In genomic region chr22:24201681-24202590, GRCh38 we compare ENCODE assay signal across 25 cellular contexts. TPM values are rescaled to one million over a fixed set of nuclear protein-coding genes. Genes with fewer than 3 reads are reported as not detected.
DNase-seq lines count a peak whose midpoint lies in the region; ATAC-seq, FAIRE-seq and TF ChIP-seq lines count a peak whose summit lies in the region.
"Had no signal": no experiment of that assay in that cellular context is flagged by ENCODE, and none has a peak within 500 bp of the region (broad histone marks: within the 10 kb centered on the region; RNA-seq: fewer than 3 reads in every experiment).

No MANE protein-coding gene starts in this region.

- no peak overlapping the region for H3K9ac ChIP-seq in astrocyte (ENCODE audit: low read length)

- DNase-seq in Daoy (ENCODE audit: low read depth) (peak; percentile 51), astrocyte (ENCODE audit: low read depth) (peak; percentile 49), NCI-H1048 (lab: John Stamatoyannopoulos, UW) (no peak), foreskin melanocyte (no peak)
- no peak for DNase-seq in activated naive CD4-positive, alpha-beta T cell treated with Interleukin-2 at 50 U/mL for 16 hours
- DNase-seq: activated CD4-positive, alpha-beta T cell treated with anti-CD3 and anti-CD28 coated beads for 4 hours; activated T-cell treated with anti-CD3 and anti-CD28 coated beads, Interleukin-2, amount 50 U/mL, for 72 hours; C1 segment of cervical spinal cord; midbrain; NCI-H187 treated with DMSO at 0.1 percent for 48 hours; NCI-H345; NCI-H82; sigmoid colon; SJCRH30; stimulated activated CD8-positive, alpha-beta memory T cell treated with anti-CD3 and anti-CD28 coated beads, Interleukin-4, amount 100 ng/mL, for 48 hours had no signal

- H3K4me1 Mint-ChIP-seq in astrocyte (ENCODE audit: low read depth, unreplicated experiment): peaks cover 31% of the 10 kb centered on the region

- no peak overlapping the region for H2AFZ ChIP-seq in astrocyte (ENCODE audit: low read depth, low read length)

- H3K36me3 ChIP-seq in astrocyte (ENCODE audit: insufficient read depth, low read length): no peaks in the 10 kb centered on the region
- H3K36me3 ChIP-seq in mesodermal cell (ENCODE audit: control insufficient read depth, insufficient read depth, low read length): no peaks in the 10 kb centered on the region
- H3K36me3 ChIP-seq: HAP-1, sigmoid colon, SJCRH30, upper lobe of left lung had no signal

- H3K9me3 Mint-ChIP-seq in astrocyte (ENCODE audit: unreplicated experiment): peaks cover 2% of the 10 kb centered on the region
- H3K9me3 Mint-ChIP-seq: activated naive CD4-positive, alpha-beta T cell treated with anti-CD3 and anti-CD28 coated beads, Interleukin-2, amount 50 U/mL, for 24 hours; natural killer cell treated with Interleukin-12 subunit alpha and Interleukin-12 subunit beta and Interleukin-15 and Interleukin-18, amount 100 ng/mL, for 72 hours; T-helper 1 cell treated with Interleukin-12 subunit alpha and Interleukin-12 subunit beta and Interleukin-4 antibody, amounts not matched to agents 30 μg/mL and 1 μg/mL, for 36 hours had no signal

- H3K4me3 Mint-ChIP-seq in astrocyte (ENCODE audit: unreplicated experiment): no peak overlapping the region
- H3K4me3 Mint-ChIP-seq: activated naive CD4-positive, alpha-beta T cell treated with anti-CD3 and anti-CD28 coated beads, Interleukin-2, amount 50 U/mL, for 24 hours; activated T-cell treated with anti-CD3 and anti-CD28 coated beads, Interleukin-2, amount 50 U/mL, for 72 hours; natural killer cell treated with Interleukin-12 subunit alpha and Interleukin-12 subunit beta and Interleukin-15 and Interleukin-18, amount 100 ng/mL, for 72 hours; T-helper 1 cell treated with Interleukin-12 subunit alpha and Interleukin-12 subunit beta and Interleukin-4 antibody, amounts not matched to agents 30 μg/mL and 1 μg/mL, for 36 hours had no signal

- no peaks in the 10 kb centered on the region for H3K27me3 ChIP-seq in astrocyte (ENCODE audit: insufficient read depth, low read length)
- H3K27me3 ChIP-seq: sigmoid colon, upper lobe of left lung had no signal

- no peak overlapping the region for H3K4me2 ChIP-seq in astrocyte (ENCODE audit: low read length)

- H3K4me1 ChIP-seq in astrocyte (ENCODE audit: insufficient read depth, low read length) (peaks cover 17% of the 10 kb centered on the region), mesodermal cell (ENCODE audit: control insufficient read depth, insufficient read depth, low read length, poor library complexity, severe bottlenecking) (peaks cover 14% of the 10 kb centered on the region)
- H3K4me1 ChIP-seq: SJCRH30 had no signal

- no peak for ATAC-seq in GM21367 (IDR thresholded peaks at IDR 0.05; ENCODE audit: unreplicated experiment)
- ATAC-seq: activated T-cell treated with anti-CD3 and anti-CD28 coated beads, Interleukin-2, amount 50 U/mL, for 72 hours; natural killer cell treated with Interleukin-12 subunit alpha and Interleukin-12 subunit beta and Interleukin-15 and Interleukin-18, amount 100 ng/mL, for 72 hours had no signal

- H3K27ac Mint-ChIP-seq in astrocyte (ENCODE audit: unreplicated experiment): no peak overlapping the region
- H3K27ac Mint-ChIP-seq: activated naive CD4-positive, alpha-beta T cell treated with anti-CD3 and anti-CD28 coated beads, Interleukin-2, amount 50 U/mL, for 24 hours; activated T-cell treated with anti-CD3 and anti-CD28 coated beads, Interleukin-2, amount 50 U/mL, for 72 hours; natural killer cell treated with Interleukin-12 subunit alpha and Interleukin-12 subunit beta and Interleukin-15 and Interleukin-18, amount 100 ng/mL, for 72 hours; T-helper 1 cell treated with Interleukin-12 subunit alpha and Interleukin-12 subunit beta and Interleukin-4 antibody, amounts not matched to agents 30 μg/mL and 1 μg/mL, for 36 hours had no signal

- WGBS in mesodermal cell (ENCODE audit: insufficient coverage in 2 of 2), 2 experiments: 94 to 95% methylated on average over 22 to 24 of the region's 25 CpGs

- H3K27me3 Mint-ChIP-seq in astrocyte (ENCODE audit: low read depth, unreplicated experiment): no peaks in the 10 kb centered on the region

- TF ChIP-seq CTCF in astrocyte (IDR thresholded peaks at IDR 0.05; ENCODE audit: insufficient read depth, low read depth, low read length): no peak

- H3K27ac ChIP-seq in astrocyte (ENCODE audit: low read depth, low read length) (no peak overlapping the region), mesodermal cell (ENCODE audit: low read depth, low read length, severe bottlenecking) (peak overlapping the region; percentile 36)
- H3K27ac ChIP-seq: sigmoid colon, SJCRH30, upper lobe of left lung had no signal

- no peak for FAIRE-seq in astrocyte (lab: Jason Lieb, UNC)
- FAIRE-seq: D721Med had no signal

- H3K4me3 ChIP-seq in astrocyte (ENCODE audit: insufficient read depth, low read depth, low read length): no peak overlapping the region
- no peak overlapping the region for H3K4me3 ChIP-seq in mesodermal cell (ENCODE audit: extremely low read depth, insufficient read depth, low read length, poor library complexity, severe bottlenecking)
- H3K4me3 ChIP-seq: HAP-1, sigmoid colon, SJCRH30, upper lobe of left lung had no signal

- H3K36me3 Mint-ChIP-seq in astrocyte (ENCODE audit: low read depth, unreplicated experiment): no peaks in the 10 kb centered on the region
- H3K36me3 Mint-ChIP-seq: activated naive CD4-positive, alpha-beta T cell treated with anti-CD3 and anti-CD28 coated beads, Interleukin-2, amount 50 U/mL, for 24 hours; natural killer cell treated with Interleukin-12 subunit alpha and Interleukin-12 subunit beta and Interleukin-15 and Interleukin-18, amount 100 ng/mL, for 72 hours had no signal

- H3K79me2 ChIP-seq in astrocyte (ENCODE audit: insufficient read depth, low read length): no peaks in the 10 kb centered on the region

- no peak for TF ChIP-seq RAD21 in Ishikawa (IDR thresholded peaks at IDR 0.05; ENCODE audit: low read depth)

- H3K9me3 ChIP-seq in astrocyte (ENCODE audit: insufficient read depth, low read depth, low read length): no peaks in the 10 kb centered on the region
- peaks cover 26% of the 10 kb centered on the region for H3K9me3 ChIP-seq in mesodermal cell (ENCODE audit: control insufficient read depth, low read length)
- H3K9me3 ChIP-seq: sigmoid colon, upper lobe of left lung had no signal

- no peaks in the 10 kb centered on the region for H4K20me1 ChIP-seq in astrocyte (ENCODE audit: insufficient read depth, low read length)

- TF ChIP-seq EP300 in Ishikawa (IDR thresholded peaks at IDR 0.05; ENCODE audit: borderline replicate concordance): no peak

TF ChIP-seq in Ishikawa, 13 proteins besides CTCF, POLR2A, EP300 and RAD21:
- no peak for TF ChIP-seq YY1 (IDR thresholded peaks at IDR 0.05; ENCODE audit: low read depth)
- TF ChIP-seq TEAD4 (IDR thresholded peaks at IDR 0.05): peak; percentile 12; the same call in 1 of the 2 replicates
- TF ChIP-seq TAF1 (IDR thresholded peaks at IDR 0.05; ENCODE audit: low read depth): no peak
- TF ChIP-seq ZBTB7A (IDR thresholded peaks at IDR 0.05; ENCODE audit: low read depth): no peak

RNA-seq across cellular contexts. Expression of gene SUSD2, which starts 20.6 kb away (rescaled TPM):
- 0.29 TPM in 1 of 2 replicates, not detected in the other for total RNA-seq in Daoy (2014; rRNA removed; shearing (Covaris generic))
- total RNA-seq in astrocyte: 0.72 and 0.77 TPM in 2 replicates
- polyA plus RNA-seq in mesodermal cell (2013, experiment 1 of 2): 2.1 TPM
- 1.9 TPM for polyA plus RNA-seq in mesodermal cell (2013, experiment 2 of 2)
- total RNA-seq: G401, SJCRH30 had no signal

RNA-seq across cellular contexts. Expression of gene GGT5, which starts 42.9 kb away (rescaled TPM):
- not detected in 2 replicates for total RNA-seq in Daoy (2014; rRNA removed; shearing (Covaris generic))
- 0.64 and 0.89 TPM in 2 replicates for total RNA-seq in astrocyte
- 8.8 TPM for polyA plus RNA-seq in mesodermal cell (2013, experiment 1 of 2)
- 7.4 TPM for polyA plus RNA-seq in mesodermal cell (2013, experiment 2 of 2)
- total RNA-seq: G401 had no signal

Comparison
In these comparisons a context has a peak if more than half of its experiments do, and no peak if none do; other contexts are left out.
1. DNase-seq: peak in Daoy (single experiment) and astrocyte (single experiment); none in activated naive CD4-positive, alpha-beta T cell treated with Interleukin-2 at 50 U/mL for 16 hours (single experiment), NCI-H1048 (single experiment) and foreskin melanocyte (single experiment).